In the genomic region with DNA sequence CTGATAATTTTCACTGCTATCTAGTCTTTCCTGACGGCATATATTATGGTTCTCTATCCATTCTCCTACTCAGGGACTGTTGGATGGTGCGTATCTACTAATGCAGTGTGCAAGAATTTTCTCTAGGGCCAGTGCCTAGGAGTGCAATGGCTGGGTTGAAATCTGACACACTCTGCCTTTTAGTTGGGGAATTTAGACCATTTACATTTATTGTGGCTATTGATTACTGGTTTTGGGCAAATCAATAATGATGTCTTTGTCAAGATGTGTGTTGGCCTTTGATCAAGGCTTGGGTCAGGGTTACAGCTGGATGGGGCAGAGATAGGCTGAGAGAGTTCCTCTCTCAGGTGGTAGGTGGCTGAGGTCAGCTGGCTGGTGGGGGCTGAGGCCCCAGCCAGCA, we compare ENCODE assay signal across 23 cellular contexts. TPM values are rescaled to one million over a fixed set of nuclear protein-coding genes. Genes with fewer than 3 reads are reported as not detected.
"Had no signal": no experiment of that assay in that cellular context is flagged by ENCODE, and none has a peak within 500 bp of the region (broad histone marks: within the 10 kb centered on the region; RNA-seq: fewer than 3 reads in every experiment).

No MANE protein-coding gene starts in this region.

- H3K9me2 ChIP-seq: SK-N-SH had no signal

- DNase-seq: Kasumi-1, KG1, MM.1S, NCI-H1092 treated with DMSO at 0.1 percent for 48 hours, NCI-H1436, NCI-H187, NCI-H2029, NCI-H2081 treated with DMSO at 0.1 percent for 48 hours, NCI-H2171, NCI-H226, NCI-H446, NCI-H510A, NCI-H524 treated with DMSO at 0.1 percent for 48 hours, NCI-H69, NCI-H774, SHP77, SK-N-SH, SW 1271, T-cell had no signal

- H3K4me2 ChIP-seq: SK-N-SH had no signal

- H3K27ac ChIP-seq: RWPE1 had no signal

- H3K9me3 ChIP-seq: SK-N-SH had no signal

- FAIRE-seq: RCC 7860 had no signal

- H3K9ac ChIP-seq: SK-N-SH had no signal

- ATAC-seq: T-cell had no signal

RNA-seq across cellular contexts. Expression of a gene that starts 21.8 kb away (rescaled TPM):
- total RNA-seq: HT-29, M059J had no signal
